ENCODE assay signal across 23 cellular contexts in genomic region chr10:1216576-1217236, GRCh38.
DNase-seq lines count a peak whose midpoint lies in the region; ATAC-seq, FAIRE-seq and TF ChIP-seq lines count a peak whose summit lies in the region.
"Had no signal": no experiment of that assay in that cellular context is flagged by ENCODE, and none has a peak within 500 bp of the region (broad histone marks: within the 10 kb centered on the region; RNA-seq: fewer than 3 reads in every experiment).

No MANE protein-coding gene starts in this region.

- H4K5ac ChIP-seq in H1 (ENCODE audit: insufficient read length, low read depth, low read length) = no peak overlapping the region

- peak overlapping the region; percentile 77 for H4K8ac ChIP-seq in H1 (ENCODE audit: extremely low read depth, insufficient read depth, low read length)
- H4K8ac ChIP-seq in neuronal stem cell (ENCODE audit: low read depth, low read length) = no peak overlapping the region

- H3K9me3 ChIP-seq in right atrium auricular region = no peaks in the 10 kb centered on the region
- no peaks in the 10 kb centered on the region for H3K9me3 ChIP-seq in left ventricle myocardium inferior (replicated peaks)
- peaks cover 0 to 5% of the 10 kb centered on the region in 2 experiments; a peak in 1 of 4 replicates for H3K9me3 ChIP-seq in H1 (ENCODE audit: insufficient read depth in 2 of 2, low read depth in 1 of 2, low read length in 1 of 2)
- peaks cover 0 to 2% of the 10 kb centered on the region in 2 donors for H3K9me3 ChIP-seq in neuronal stem cell (replicated peaks in 1 of 2; ENCODE audit: control insufficient read depth in 2 of 2, insufficient read depth in 1 of 2, low read depth in 1 of 2, low read length in 2 of 2)
- no peaks in the 10 kb centered on the region for H3K9me3 ChIP-seq in aorta (ENCODE audit: control insufficient read depth, low read length)

- no peak overlapping the region for H3K4me2 ChIP-seq in H1 (ENCODE audit: insufficient read depth in 1 of 2, low read depth in 2 of 2, low read length in 2 of 2)
- no peak overlapping the region for H3K4me2 ChIP-seq in neuronal stem cell (ENCODE audit: insufficient read depth, low read length, poor library complexity, severe bottlenecking)
- H3K4me2 ChIP-seq: BLaER1, PC-9 had no signal

- POLR2A ChIA-PET in H1 (lab: Charles Lee; ENCODE audit: partially characterized antibody) = interaction anchor here (1.4 kb wide), 1 partner anchor 18 kb away, joined by 3 read pairs; no protein-coding TSS in a partner anchor

- H3K4ac ChIP-seq in H1 (replicated peaks; ENCODE audit: insufficient read length, low read depth, low read length) = no peak overlapping the region
- H3K4ac ChIP-seq in neuronal stem cell (ENCODE audit: low read length) = peak overlapping the region; percentile 10

- H4K91ac ChIP-seq in H1 (replicated peaks; ENCODE audit: insufficient read length, low read length) = no peak overlapping the region
- no peak overlapping the region for H4K91ac ChIP-seq in neuronal stem cell (ENCODE audit: low read depth, low read length, poor library complexity)

- H3K9ac ChIP-seq in H1 (replicated peaks in 1 of 4; ENCODE audit: extremely low read depth in 1 of 4, low read depth in 3 of 4, low read length in 3 of 4) (no peak overlapping the region), neuronal stem cell (ENCODE audit: low read depth, low read length, poor library complexity) (no peak overlapping the region)
- H3K9ac ChIP-seq: BLaER1 had no signal

- no peak for FAIRE-seq in H1 (lab: Jason Lieb, UNC)
- FAIRE-seq: D721Med, GM18507, HTR-8/SVneo had no signal

- no peak for TF ChIP-seq POLR2A in H1 (IDR thresholded peaks at IDR 0.05; ENCODE audit: control extremely low read depth in 1 of 2, low read depth in 2 of 2, low read length in 2 of 2)

- peaks cover 0 to 5% of the 10 kb centered on the region in 2 experiments for H4K20me1 ChIP-seq in H1 (replicated peaks in 1 of 2; ENCODE audit: control insufficient read depth in 1 of 2, insufficient read depth in 2 of 2, low read length in 2 of 2)
- H4K20me1 ChIP-seq: BLaER1 had no signal

- no peak overlapping the region for H2AK5ac ChIP-seq in H1 (ENCODE audit: low read depth, low read length)
- peak overlapping the region; percentile 74 for H2AK5ac ChIP-seq in neuronal stem cell (ENCODE audit: low read depth, low read length)

- no peak overlapping the region for H2BK120ac ChIP-seq in H1 (replicated peaks; ENCODE audit: low read depth, low read length)
- H2BK120ac ChIP-seq in neuronal stem cell (ENCODE audit: low read depth, low read length) = no peak overlapping the region

- H2BK15ac ChIP-seq in H1 (ENCODE audit: low read length) = no peak overlapping the region
- H2BK15ac ChIP-seq in neuronal stem cell (ENCODE audit: low read length) = peak overlapping the region; percentile 54

- H2BK5ac ChIP-seq in H1 (ENCODE audit: low read depth, low read length) (no peak overlapping the region), neuronal stem cell (ENCODE audit: low read length) (no peak overlapping the region)

- H2AFZ ChIP-seq in H1 (ENCODE audit: low read length) = no peak overlapping the region
- H2AFZ ChIP-seq in neuronal stem cell (ENCODE audit: low read length) = no peak overlapping the region
- H2AFZ ChIP-seq: PC-9 had no signal

- H3K27ac ChIP-seq in right atrium auricular region (no peak overlapping the region), left ventricle myocardium inferior (replicated peaks) (no peak overlapping the region), H1 (ENCODE audit: low read depth, low read length) (no peak overlapping the region), neuronal stem cell (replicated peaks; ENCODE audit: low read length) (no peak overlapping the region), aorta (ENCODE audit: low read depth in 1 of 2, low read length in 2 of 2) (no peak overlapping the region)
- H3K27ac ChIP-seq: BLaER1, PC-9, SJSA1 had no signal

- H3K23me2 ChIP-seq in H1 (ENCODE audit: low read depth, low read length) = peaks cover 10% of the 10 kb centered on the region; the same call in 1 of the 2 replicates

- no peaks in the 10 kb centered on the region for H3K36me3 ChIP-seq in right atrium auricular region
- H3K36me3 ChIP-seq in left ventricle myocardium inferior = no peaks in the 10 kb centered on the region
- H3K36me3 ChIP-seq in H1 (ENCODE audit: control insufficient read depth in 2 of 4, insufficient read depth in 4 of 4, low read length in 3 of 4) = no peaks in the 10 kb centered on the region
- H3K36me3 ChIP-seq in neuronal stem cell (replicated peaks in 1 of 2; ENCODE audit: control insufficient read depth in 2 of 2, insufficient read depth in 2 of 2, low read length in 2 of 2) = no peaks in the 10 kb centered on the region
- H3K36me3 ChIP-seq in aorta (ENCODE audit: control insufficient read depth in 1 of 2, insufficient read depth in 2 of 2, low read length in 1 of 2) = no peaks in the 10 kb centered on the region
- H3K36me3 ChIP-seq: BLaER1, SJSA1 had no signal

- no peaks in the 10 kb centered on the region for H3K27me3 ChIP-seq in right atrium auricular region
- H3K27me3 ChIP-seq in left ventricle myocardium inferior (ENCODE audit: low read depth) = peaks cover 3% of the 10 kb centered on the region
- no peaks in the 10 kb centered on the region for H3K27me3 ChIP-seq in H1 (replicated peaks in 1 of 4; ENCODE audit: control insufficient read depth in 3 of 4, extremely low read depth in 1 of 4, insufficient read depth in 3 of 4, low read length in 3 of 4)
- H3K27me3 ChIP-seq in neuronal stem cell (ENCODE audit: control insufficient read depth in 3 of 3, insufficient read depth in 3 of 3, low read depth in 1 of 3, low read length in 3 of 3) = no peaks in the 10 kb centered on the region
- H3K27me3 ChIP-seq in aorta (ENCODE audit: control insufficient read depth in 1 of 2, insufficient read depth in 2 of 2, low read length in 1 of 2) = no peaks in the 10 kb centered on the region
- H3K27me3 ChIP-seq: BLaER1, SJSA1 had no signal

- no peak overlapping the region for H2BK20ac ChIP-seq in H1 (ENCODE audit: low read length)

- TF ChIP-seq CTCF in right atrium auricular region (IDR thresholded peaks at IDR 0.05) (no peak), left ventricle myocardium inferior (IDR thresholded peaks at IDR 0.05; ENCODE audit: borderline replicate concordance) (no peak), H1 (IDR thresholded peaks at IDR 0.05; ENCODE audit: control extremely low read depth in 1 of 3, insufficient read depth in 1 of 3, low read depth in 1 of 3, low read length in 3 of 3) (no peak)

- H3K79me2 ChIP-seq in H1 (ENCODE audit: control insufficient read depth in 1 of 2, insufficient read depth in 2 of 2, low read length in 2 of 2) = no peaks in the 10 kb centered on the region

- H3K56ac ChIP-seq in H1 (replicated peaks; ENCODE audit: insufficient read length, low read depth, low read length) = no peak overlapping the region

- H3K4me3 ChIP-seq in right atrium auricular region (no peak overlapping the region), left ventricle myocardium inferior (no peak overlapping the region), H1 (ENCODE audit: extremely low read depth in 1 of 4, insufficient read depth in 2 of 4, low read depth in 3 of 4, low read length in 4 of 4) (no peak overlapping the region), neuronal stem cell (ENCODE audit: low read length in 2 of 2) (no peak overlapping the region), aorta (ENCODE audit: low read length in 2 of 2) (no peak overlapping the region)
- H3K4me3 ChIP-seq: BLaER1, PC-9, SJSA1 had no signal

- H2BK12ac ChIP-seq in H1 (ENCODE audit: low read depth, low read length) (no peak overlapping the region), neuronal stem cell (ENCODE audit: low read length) (no peak overlapping the region)

- intact Hi-C loops in left ventricle myocardium inferior (cut with micrococcal nuclease) (no loop called here), aorta (cut with DNase I) (no loop called here)

- H3K79me1 ChIP-seq in H1 (ENCODE audit: low read depth, low read length) = no peaks in the 10 kb centered on the region
- no peaks in the 10 kb centered on the region for H3K79me1 ChIP-seq in neuronal stem cell (ENCODE audit: low read depth, low read length)

- TF ChIP-seq RAD21 in H1 (IDR thresholded peaks at IDR 0.05 in 1 of 2, conservative IDR thresholded peaks at IDR 0.05 in 1 of 2; ENCODE audit: low read depth in 2 of 2, low read length in 2 of 2) = no peak

- TF ChIP-seq EP300 in H1 (IDR thresholded peaks at IDR 0.05; ENCODE audit: borderline replicate concordance in 1 of 2, low read depth in 2 of 2, low read length in 2 of 2) = no peak

- DNase-seq in right atrium auricular region (ENCODE audit: low spot score) (peak; percentile 44), left ventricle myocardium inferior (no peak), H1 (ENCODE audit: low read depth in 1 of 2, low spot score in 2 of 2) (no peak), neuronal stem cell (ENCODE audit: low spot score) (no peak), aorta (no peak), superior temporal gyrus (ENCODE audit: extremely low spot score) (no peak), UCSD-AML1 (lab: John Stamatoyannopoulos, UW; ENCODE audit: unreplicated experiment) (no peak)
- DNase-seq: CD4-positive, CD25-positive, alpha-beta regulatory T cell; HCEC 1CT; KBM-7; NCI-H2029; NCI-H446; NCI-H524 treated with DMSO at 0.1 percent for 48 hours; NCI-H774; NK-92 treated with Interleukin-12 subunit alpha and Interleukin-12 subunit beta, amount 100 ng/mL, for 24 hours; PC-9; Right ventricle myocardium superior; RPMI8226 had no signal

- ATAC-seq in aorta (ENCODE audit: low FRiP score) = peak; percentile 11

- CTCF ChIA-PET in H1 (lab: Charles Lee; ENCODE audit: partially characterized antibody) = no interaction called here

- H3K4me1 ChIP-seq in right atrium auricular region (no peaks in the 10 kb centered on the region), left ventricle myocardium inferior (no peaks in the 10 kb centered on the region), H1 (replicated peaks in 1 of 4; ENCODE audit: control insufficient read depth in 3 of 4, insufficient read depth in 4 of 4, low read length in 3 of 4) (no peaks in the 10 kb centered on the region), neuronal stem cell (ENCODE audit: control insufficient read depth in 2 of 2, insufficient read depth in 1 of 2, low read depth in 1 of 2, low read length in 2 of 2) (no peaks in the 10 kb centered on the region), aorta (ENCODE audit: control insufficient read depth in 1 of 2, insufficient read depth in 2 of 2, low read length in 2 of 2) (no peaks in the 10 kb centered on the region)
- H3K4me1 ChIP-seq: BLaER1, SJSA1 had no signal

- H3K18ac ChIP-seq in H1 (ENCODE audit: extremely low read depth, low read length) = no peak overlapping the region; the same call in 1 of the 2 replicates
- peak overlapping the region; percentile 84 for H3K18ac ChIP-seq in neuronal stem cell (ENCODE audit: low read length)

- 87% methylated on average over 30 of the region's 31 CpGs; no CpG with 5 or more reads in 1 of the 2 experiments for WGBS in H1 (ENCODE audit: extremely low coverage in 1 of 2, insufficient coverage in 1 of 2, insufficient read length in 1 of 2, insufficient replicate concordance in 2 of 2, low coverage in 1 of 2, low lambda C conversion rate in 2 of 2, missing lambda C conversion rate in 1 of 2), 2 experiments
- no CpG with 5 or more reads among the region's 31 CpGs for WGBS in neuronal stem cell (ENCODE audit: extremely low coverage in 2 of 2, insufficient read length in 2 of 2, insufficient replicate concordance in 1 of 2), 2 donors
- 91 to 92% methylated on average over 31 of the region's 31 CpGs for WGBS in aorta, 2 donors

- H3K14ac ChIP-seq in H1 (ENCODE audit: insufficient read length) (no peak overlapping the region), neuronal stem cell (ENCODE audit: low read length) (peak overlapping the region; percentile 47)

- no peak overlapping the region for H3K23ac ChIP-seq in H1 (ENCODE audit: insufficient read length)
- peak overlapping the region; percentile 85 for H3K23ac ChIP-seq in neuronal stem cell (ENCODE audit: low read depth, low read length, poor library complexity)
